Comparison of ENCODE assay signal across 22 cellular contexts in genomic region chr6:130161627-130162404, GRCh38.
A peak's percentile ranks its signal among the peaks of the same experiment; 100 is the strongest.
DNase-seq lines count a peak whose midpoint lies in the region; ATAC-seq and TF ChIP-seq lines count a peak whose summit lies in the region.
"Had no signal": no experiment of that assay in that cellular context is flagged by ENCODE, and none has a peak within 500 bp of the region (broad histone marks: within the 10 kb centered on the region; RNA-seq: fewer than 3 reads in every experiment).

No MANE protein-coding gene starts in this region.

- TF ChIP-seq CTCF in right atrium auricular region (IDR thresholded peaks at IDR 0.05) (no peak), esophagus squamous epithelium (IDR thresholded peaks at IDR 0.05) (no peak), lower lobe of right lung (IDR thresholded peaks at IDR 0.05) (no peak)

- no peak overlapping the region for H3K4me3 ChIP-seq in right atrium auricular region
- no peak overlapping the region for H3K4me3 ChIP-seq in esophagus squamous epithelium
- H3K4me3 ChIP-seq in lower lobe of right lung, result no peak overlapping the region
- H3K4me3 ChIP-seq: A549, cardiac muscle cell, Peyer's patch, sigmoid colon, thyroid gland had no signal

- intact Hi-C loops in Right ventricle myocardium superior (cut with DNase I) (no loop called here), esophagus squamous epithelium (cut with DNase I) (no loop called here), lower lobe of right lung (cut with DNase I) (no loop called here), left colon (cut with DNase I, micrococcal nuclease) (no loop called here)
- intact Hi-C loops in activated T-helper 2 cell treated with anti-CD3 and anti-CD28 coated beads, Interferon-gamma antibody, Interleukin-2, Interleukin-4, amounts not matched to agents 10 μg/mL and 5 μg/mL and 100 μg/mL, durations not matched to agents 14 hours and 24 hours and 36 hours (cut with micrococcal nuclease), result no loop called here

- no peaks in the 10 kb centered on the region for H3K27me3 Mint-ChIP-seq in activated T-helper 2 cell treated with anti-CD3 and anti-CD28 coated beads, Interferon-gamma antibody, Interleukin-2, Interleukin-4, amounts not matched to agents 10 μg/mL and 5 μg/mL and 100 μg/mL, durations not matched to agents 14 hours and 24 hours and 36 hours (ENCODE audit: low read depth)
- H3K27me3 Mint-ChIP-seq: activated naive CD4-positive, alpha-beta T cell treated with anti-CD3 and anti-CD28 coated beads, Interleukin-2, amount 50 U/mL, for 24 hours; T-helper 17 cell had no signal

- H3K27ac Mint-ChIP-seq in activated T-helper 2 cell treated with anti-CD3 and anti-CD28 coated beads, Interferon-gamma antibody, Interleukin-2, Interleukin-4, amounts not matched to agents 10 μg/mL and 5 μg/mL and 100 μg/mL, durations not matched to agents 14 hours and 24 hours and 36 hours, result no peak overlapping the region
- H3K27ac Mint-ChIP-seq: activated naive CD4-positive, alpha-beta T cell treated with anti-CD3 and anti-CD28 coated beads, Interleukin-2, amount 50 U/mL, for 24 hours; CD14-positive monocyte; T-helper 17 cell had no signal

- peaks cover 19% of the 10 kb centered on the region for H3K9me3 Mint-ChIP-seq in activated T-helper 2 cell treated with anti-CD3 and anti-CD28 coated beads, Interferon-gamma antibody, Interleukin-2, Interleukin-4, amounts not matched to agents 10 μg/mL and 5 μg/mL and 100 μg/mL, durations not matched to agents 14 hours and 24 hours and 36 hours

- H3K36me3 ChIP-seq in right atrium auricular region (no peaks in the 10 kb centered on the region), esophagus squamous epithelium (no peaks in the 10 kb centered on the region), lower lobe of right lung (no peaks in the 10 kb centered on the region)
- H3K36me3 ChIP-seq: cardiac muscle cell, Peyer's patch, sigmoid colon, thyroid gland had no signal

- WGBS in esophagus squamous epithelium, 2 donors, result 25 to 37% methylated on average over 6 of the region's 6 CpGs

- H3K4me1 Mint-ChIP-seq in activated T-helper 2 cell treated with anti-CD3 and anti-CD28 coated beads, Interferon-gamma antibody, Interleukin-2, Interleukin-4, amounts not matched to agents 10 μg/mL and 5 μg/mL and 100 μg/mL, durations not matched to agents 14 hours and 24 hours and 36 hours (ENCODE audit: low read depth), result peaks cover 2% of the 10 kb centered on the region
- H3K4me1 Mint-ChIP-seq: CD14-positive monocyte had no signal

- no peak for TF ChIP-seq POLR2A in esophagus squamous epithelium (IDR thresholded peaks at IDR 0.05)

- DNase-seq in Right ventricle myocardium superior, result no peak
- DNase-seq in right atrium auricular region (ENCODE audit: low spot score), result no peak
- no peak for DNase-seq in esophagus squamous epithelium (lab: John Stamatoyannopoulos, UW)
- DNase-seq in lower lobe of right lung, result no peak
- no peak for DNase-seq in left colon
- DNase-seq in activated T-helper 2 cell treated with anti-CD3 and anti-CD28 coated beads, Interferon-gamma antibody, Interleukin-2, Interleukin-4, amounts not matched to agents 10 μg/mL and 5 μg/mL and 100 μg/mL, durations not matched to agents 14 hours and 24 hours and 36 hours (ENCODE audit: low spot score), result no peak
- DNase-seq in SK-N-DZ (ENCODE audit: low spot score), result no peak
- no peak for DNase-seq in HuH-7 (ENCODE audit: low spot score)
- DNase-seq: activated CD8-positive, alpha-beta memory T cell treated with anti-CD3 and anti-CD28 coated beads, Interleukin-2, amount 50 U/mL, for 48 hours; effector CD4-positive, alpha-beta T cell; EL; foreskin melanocyte; H7; NCI-H82; Peyer's patch; sigmoid colon; T-helper 17 cell; thyroid gland had no signal

- H3K4me1 ChIP-seq in right atrium auricular region (no peaks in the 10 kb centered on the region), esophagus squamous epithelium (peaks cover 0 to 29% (median 0%) of the 10 kb centered on the region in 3 donors), lower lobe of right lung (no peaks in the 10 kb centered on the region)
- H3K4me1 ChIP-seq: A549, Peyer's patch, thyroid gland had no signal

- peak; percentile 75 for ATAC-seq in Right ventricle myocardium superior (ENCODE audit: poor library complexity)
- ATAC-seq in lower lobe of right lung, result peak; percentile 29 to 41
- no peak for ATAC-seq in left colon
- ATAC-seq: A549, T-helper 17 cell had no signal

- H3K9me3 ChIP-seq in right atrium auricular region (peaks cover 0 to 11% of the 10 kb centered on the region in 2 donors), esophagus squamous epithelium (peaks cover 0 to 5% (median 0%) of the 10 kb centered on the region in 3 donors), lower lobe of right lung (no peaks in the 10 kb centered on the region)
- H3K9me3 ChIP-seq: A549, Peyer's patch, sigmoid colon, thyroid gland had no signal

- no peaks in the 10 kb centered on the region for H3K27me3 ChIP-seq in right atrium auricular region
- no peaks in the 10 kb centered on the region for H3K27me3 ChIP-seq in esophagus squamous epithelium
- H3K27me3 ChIP-seq in lower lobe of right lung (ENCODE audit: low read depth), result no peaks in the 10 kb centered on the region
- H3K27me3 ChIP-seq: cardiac muscle cell, Peyer's patch, sigmoid colon, thyroid gland had no signal

- H3K36me3 Mint-ChIP-seq in activated T-helper 2 cell treated with anti-CD3 and anti-CD28 coated beads, Interferon-gamma antibody, Interleukin-2, Interleukin-4, amounts not matched to agents 10 μg/mL and 5 μg/mL and 100 μg/mL, durations not matched to agents 14 hours and 24 hours and 36 hours (ENCODE audit: low read depth), result peaks cover 50% of the 10 kb centered on the region
- H3K36me3 Mint-ChIP-seq: CD14-positive monocyte had no signal

- no peak overlapping the region for H3K4me3 Mint-ChIP-seq in activated T-helper 2 cell treated with anti-CD3 and anti-CD28 coated beads, Interferon-gamma antibody, Interleukin-2, Interleukin-4, amounts not matched to agents 10 μg/mL and 5 μg/mL and 100 μg/mL, durations not matched to agents 14 hours and 24 hours and 36 hours (ENCODE audit: low read depth)
- H3K4me3 Mint-ChIP-seq: activated naive CD4-positive, alpha-beta T cell treated with anti-CD3 and anti-CD28 coated beads, Interleukin-2, amount 50 U/mL, for 24 hours; CD14-positive monocyte; T-helper 17 cell had no signal

- H3K27ac ChIP-seq in right atrium auricular region (peak overlapping the region in 1 of 2 donors; percentile 39), esophagus squamous epithelium (peak overlapping the region in 3 of 4 donors; percentile 5 to 54 (median 44)), lower lobe of right lung (peak overlapping the region; percentile 33)
- H3K27ac ChIP-seq: A549, cardiac muscle cell, thyroid gland had no signal
